In genomic region chr6:142171351-142171750, GRCh38 we compare ENCODE assay signal across 1 cellular context.
TF ChIP-seq lines count a peak whose summit lies in the region.

No MANE protein-coding gene starts in this region.

TF ChIP-seq in HepG2, 621 proteins besides CTCF, POLR2A, EP300 and RAD21:
- TF ChIP-seq MAFK (conservative IDR thresholded peaks at IDR 0.05 in 1 of 2, IDR thresholded peaks at IDR 0.05 in 1 of 2; ENCODE audit: low read length in 2 of 2) (peak in 1 of 2 experiments; percentile 21; a peak in 1 of 4 replicates), ZNF138 (CRISPR knock-in tag; IDR thresholded peaks at IDR 0.05; ENCODE audit: low read depth) (no peak), MED1 (CRISPR knock-in tag; IDR thresholded peaks at IDR 0.05) (no peak), ARID3A (IDR thresholded peaks at IDR 0.05; ENCODE audit: low read depth, low read length) (peak; percentile 33; the same call in 1 of the 2 replicates), ATF4 (CRISPR knock-in tag; IDR thresholded peaks at IDR 0.05) (no peak)
